In genomic region chr4:127996521-127996920, GRCh38 we compare ENCODE assay signal across 2 cellular contexts.
TF ChIP-seq lines count a peak whose summit lies in the region.

No MANE protein-coding gene starts in this region.

TF ChIP-seq in HEK293, 187 proteins besides CTCF, POLR2A, EP300 and RAD21:
- peak; percentile 42 for TF ChIP-seq SETDB1 (IDR thresholded peaks at IDR 0.05; ENCODE audit: insufficient read length, low read length)

TF ChIP-seq in K562, 482 proteins besides CTCF, POLR2A, EP300 and RAD21:
- TF ChIP-seq ZNF280A (IDR thresholded peaks at IDR 0.05; ENCODE audit: low read depth, partially characterized antibody) (peak; percentile 77), CBX5 (IDR thresholded peaks at IDR 0.05; ENCODE audit: borderline replicate concordance, low read depth) (0 out of 2 replicates have a peak, but pooled peaks have one; percentile 59), TRIM28 (IDR thresholded peaks at IDR 0.05) (0 out of 2 replicates have a peak, but pooled peaks have one; percentile 67), CBX3 (IDR thresholded peaks at IDR 0.05; ENCODE audit: borderline replicate concordance in 1 of 2, low read length in 2 of 2) (peak in 1 of 2 experiments; percentile 44; a peak in 2 of 3 replicates)
TF ChIP-seq in K562: peak in this region for 4; not testable (repeated sequence) for 478.
